In the genomic region with DNA sequence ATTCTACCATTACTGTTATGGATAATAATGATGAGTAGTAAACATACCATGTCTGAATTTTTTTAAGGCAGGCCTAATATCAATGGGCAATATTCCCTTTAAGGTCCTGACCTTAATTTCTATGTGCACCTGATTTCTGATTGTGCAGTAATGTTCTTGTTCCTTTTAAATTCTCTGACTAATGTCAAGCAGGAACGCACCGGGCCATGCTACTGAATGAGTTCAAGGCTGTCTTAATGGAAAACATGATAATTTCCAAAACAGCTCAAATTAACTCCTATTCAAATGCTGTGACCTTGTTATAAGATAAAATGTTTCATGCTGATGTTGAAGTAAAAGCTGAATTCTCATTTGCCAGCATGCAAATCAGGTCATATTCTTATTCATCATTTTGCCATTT, we compare ENCODE assay signal across 31 cellular contexts. TPM values are rescaled to one million over a fixed set of nuclear protein-coding genes. Genes with fewer than 3 reads are reported as not detected.
"Had no signal": no experiment of that assay in that cellular context is flagged by ENCODE, and none has a peak within 500 bp of the region (broad histone marks: within the 10 kb centered on the region; RNA-seq: fewer than 3 reads in every experiment).

No MANE protein-coding gene starts in this region.

- H3K27ac ChIP-seq: colonic mucosa, epithelial cell of prostate, esophagus squamous epithelium, gastrocnemius medialis, heart right ventricle, left lung, lower lobe of right lung had no signal

- H3K36me3 ChIP-seq: colonic mucosa, esophagus squamous epithelium, gastrocnemius medialis, left lung, lower lobe of right lung had no signal

- DNase-seq: colonic mucosa; cortex of kidney; effector CD8-positive, alpha-beta T cell; effector memory CD8-positive, alpha-beta T cell; endodermal cell; erythroblast; esophagus squamous epithelium; foreskin fibroblast; foreskin melanocyte; gastrocnemius medialis; glutamatergic neuron; head of caudate nucleus; heart right ventricle; hippocampal formation; left cardiac atrium; left lung; left ventricle myocardium superior; lower lobe of right lung; mammary epithelial cell; mesendoderm; midbrain; naive thymus-derived CD8-positive, alpha-beta T cell had no signal

- H3K9me3 ChIP-seq: colonic mucosa, esophagus squamous epithelium, gastrocnemius medialis had no signal

- FAIRE-seq: endometrium, islet of Langerhans, keratinocyte had no signal

- H3K4me3 Mint-ChIP-seq: dendritic cell treated with granulocyte-macrophage colony-stimulating factor and Interleukin-4, amounts not matched to agents 40 ng/mL and 50 ng/mL, for 4 days; effector memory CD8-positive, alpha-beta T cell; endodermal cell; memory B cell; naive thymus-derived CD8-positive, alpha-beta T cell had no signal

- H3K4me1 ChIP-seq: colonic mucosa, esophagus squamous epithelium, gastrocnemius medialis, left lung, lower lobe of right lung had no signal

- H3K27me3 Mint-ChIP-seq: dendritic cell treated with granulocyte-macrophage colony-stimulating factor and Interleukin-4, amounts not matched to agents 40 ng/mL and 50 ng/mL, for 4 days; effector memory CD8-positive, alpha-beta T cell; memory B cell; naive thymus-derived CD8-positive, alpha-beta T cell had no signal

- H3K4me3 ChIP-seq: colonic mucosa, esophagus squamous epithelium, gastrocnemius medialis, heart right ventricle, left lung, lower lobe of right lung had no signal

- ATAC-seq: effector memory CD8-positive, alpha-beta T cell; esophagus mucosa; gastrocnemius medialis; heart right ventricle; left cardiac atrium; left lung; left ventricle myocardium superior; lower lobe of right lung; naive thymus-derived CD8-positive, alpha-beta T cell had no signal

- H3K27ac Mint-ChIP-seq: dendritic cell treated with granulocyte-macrophage colony-stimulating factor and Interleukin-4, amounts not matched to agents 40 ng/mL and 50 ng/mL, for 4 days; effector memory CD8-positive, alpha-beta T cell; endodermal cell; memory B cell; naive thymus-derived CD8-positive, alpha-beta T cell had no signal

- H3K27me3 ChIP-seq: colonic mucosa, esophagus squamous epithelium, gastrocnemius medialis, heart right ventricle, left lung had no signal

- H3K4me1 Mint-ChIP-seq: endodermal cell, memory B cell had no signal

RNA-seq across cellular contexts. Expression of gene TAS2R46, which starts 6.8 kb away (rescaled TPM):
- polyA plus RNA-seq: heart right ventricle, mammary epithelial cell had no signal

RNA-seq across cellular contexts. Expression of gene TAS2R31, which starts 24.1 kb away (rescaled TPM):
- polyA plus RNA-seq: mammary epithelial cell had no signal

RNA-seq across cellular contexts. Expression of gene TAS2R19, which starts 32.9 kb away (rescaled TPM):
- total RNA-seq: kidney epithelial cell had no signal
- polyA plus RNA-seq: mammary epithelial cell had no signal

RNA-seq across cellular contexts. Expression of gene TAS2R43, which starts 36.8 kb away (rescaled TPM):
- total RNA-seq: kidney epithelial cell, left cardiac atrium, left ventricle myocardium superior, lower lobe of right lung, mononuclear cell had no signal
- polyA plus RNA-seq: heart right ventricle; mammary epithelial cell; naive thymus-derived CD8-positive, alpha-beta T cell had no signal
